Comparison of ENCODE assay signal across 16 cellular contexts in the genomic region with DNA sequence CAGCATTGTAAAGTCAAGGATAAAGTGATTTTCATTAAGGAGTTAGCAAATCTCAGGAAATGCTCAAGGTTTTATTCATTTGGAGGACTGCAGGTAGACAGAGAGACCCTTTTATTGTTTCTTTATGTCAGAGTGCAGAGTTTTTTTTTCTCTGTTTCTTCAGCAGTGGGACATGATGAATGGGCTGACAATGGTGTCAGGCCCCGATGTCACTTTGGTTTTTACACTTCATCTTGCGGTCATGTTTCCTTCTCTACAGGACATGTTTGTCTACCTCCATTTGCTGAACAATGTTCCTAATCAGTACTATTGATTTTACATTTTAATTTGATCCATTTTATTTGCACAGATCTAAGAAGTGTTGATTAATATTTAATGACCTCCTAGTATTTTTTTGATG. TPM values are rescaled to one million over a fixed set of nuclear protein-coding genes. Genes with fewer than 3 reads are reported as not detected.
"Had no signal": no experiment of that assay in that cellular context is flagged by ENCODE, and none has a peak within 500 bp of the region (broad histone marks: within the 10 kb centered on the region; RNA-seq: fewer than 3 reads in every experiment).

No MANE protein-coding gene starts in this region.

RNA-seq across cellular contexts. Expression of gene PPIAL4A, which starts 31.4 kb away (rescaled TPM):
- total RNA-seq: stomach, subcutaneous adipose tissue, suprapubic skin, temporal lobe, testis, thoracic aorta, thyroid gland, tibial nerve, transverse colon, upper lobe of left lung, upper lobe of right lung, ureter, urinary bladder, uterus, vagina had no signal
- polyA plus RNA-seq: stomach, thymus, urinary bladder had no signal
